In the genomic region with DNA sequence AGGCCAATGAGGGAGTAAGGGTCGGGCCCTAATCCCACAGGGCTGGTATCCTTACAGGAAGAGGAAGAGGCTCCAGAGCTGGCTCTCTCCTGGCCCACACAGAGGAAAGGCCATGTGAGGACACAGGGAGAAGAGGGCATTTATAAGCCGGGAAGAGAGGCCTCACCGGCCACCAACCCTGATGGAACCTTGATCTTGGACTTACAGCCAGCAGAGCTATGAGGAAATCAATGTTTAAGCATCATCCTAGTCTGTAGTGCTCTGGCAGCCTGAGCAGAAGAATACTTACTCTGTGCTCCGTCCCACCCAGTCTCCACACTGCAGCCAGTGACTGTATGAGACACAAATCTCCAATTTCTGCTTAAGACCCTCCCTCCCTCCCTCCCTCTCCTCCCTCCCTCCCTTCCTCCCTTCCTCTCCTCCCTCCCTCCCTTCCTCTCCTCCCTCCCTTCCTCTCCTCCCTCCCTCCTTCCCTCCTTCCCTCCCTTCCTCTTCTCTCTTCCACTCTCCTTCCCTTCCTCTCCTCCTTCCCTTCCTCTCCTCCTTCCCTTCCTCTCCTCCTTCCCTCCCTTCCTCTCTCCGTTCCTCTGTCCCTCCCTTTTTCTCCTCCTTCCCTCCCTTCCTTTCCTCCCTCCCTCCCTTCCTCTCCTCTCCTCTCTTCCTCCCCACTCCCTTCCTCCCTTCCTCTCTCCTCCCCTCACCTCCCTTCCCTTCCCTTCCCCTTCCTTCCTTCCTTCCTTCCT, we compare ENCODE assay signal across 1 cellular context.
TF ChIP-seq lines count a peak whose summit lies in the region.

No MANE protein-coding gene starts in this region.

TF ChIP-seq in SK-N-SH treated with all-trans-retinoic acid at 6 μM for 48 hours, 23 proteins besides CTCF, POLR2A, EP300 and RAD21 (continued from another document):
- TF ChIP-seq, protein P1, sequence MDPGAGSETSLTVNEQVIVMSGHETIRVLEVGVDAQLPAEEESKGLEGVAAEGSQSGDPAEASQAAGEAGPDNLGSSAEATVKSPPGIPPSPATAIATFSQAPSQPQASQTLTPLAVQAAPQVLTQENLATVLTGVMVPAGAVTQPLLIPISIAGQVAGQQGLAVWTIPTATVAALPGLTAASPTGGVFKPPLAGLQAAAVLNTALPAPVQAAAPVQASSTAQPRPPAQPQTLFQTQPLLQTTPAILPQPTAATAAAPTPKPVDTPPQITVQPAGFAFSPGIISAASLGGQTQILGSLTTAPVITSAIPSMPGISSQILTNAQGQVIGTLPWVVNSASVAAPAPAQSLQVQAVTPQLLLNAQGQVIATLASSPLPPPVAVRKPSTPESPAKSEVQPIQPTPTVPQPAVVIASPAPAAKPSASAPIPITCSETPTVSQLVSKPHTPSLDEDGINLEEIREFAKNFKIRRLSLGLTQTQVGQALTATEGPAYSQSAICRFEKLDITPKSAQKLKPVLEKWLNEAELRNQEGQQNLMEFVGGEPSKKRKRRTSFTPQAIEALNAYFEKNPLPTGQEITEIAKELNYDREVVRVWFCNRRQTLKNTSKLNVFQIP (CRISPR knock-in tag; IDR thresholded peaks at IDR 0.05; ENCODE audit: borderline replicate concordance, low read depth), result no peak
- TF ChIP-seq ZNF70 (CRISPR knock-in tag; IDR thresholded peaks at IDR 0.05), result no peak
- no peak for TF ChIP-seq CSDC2 (CRISPR knock-in tag; IDR thresholded peaks at IDR 0.05)
- TF ChIP-seq ZC3H10 (CRISPR knock-in tag; IDR thresholded peaks at IDR 0.05), result no peak
- TF ChIP-seq, protein P2, sequence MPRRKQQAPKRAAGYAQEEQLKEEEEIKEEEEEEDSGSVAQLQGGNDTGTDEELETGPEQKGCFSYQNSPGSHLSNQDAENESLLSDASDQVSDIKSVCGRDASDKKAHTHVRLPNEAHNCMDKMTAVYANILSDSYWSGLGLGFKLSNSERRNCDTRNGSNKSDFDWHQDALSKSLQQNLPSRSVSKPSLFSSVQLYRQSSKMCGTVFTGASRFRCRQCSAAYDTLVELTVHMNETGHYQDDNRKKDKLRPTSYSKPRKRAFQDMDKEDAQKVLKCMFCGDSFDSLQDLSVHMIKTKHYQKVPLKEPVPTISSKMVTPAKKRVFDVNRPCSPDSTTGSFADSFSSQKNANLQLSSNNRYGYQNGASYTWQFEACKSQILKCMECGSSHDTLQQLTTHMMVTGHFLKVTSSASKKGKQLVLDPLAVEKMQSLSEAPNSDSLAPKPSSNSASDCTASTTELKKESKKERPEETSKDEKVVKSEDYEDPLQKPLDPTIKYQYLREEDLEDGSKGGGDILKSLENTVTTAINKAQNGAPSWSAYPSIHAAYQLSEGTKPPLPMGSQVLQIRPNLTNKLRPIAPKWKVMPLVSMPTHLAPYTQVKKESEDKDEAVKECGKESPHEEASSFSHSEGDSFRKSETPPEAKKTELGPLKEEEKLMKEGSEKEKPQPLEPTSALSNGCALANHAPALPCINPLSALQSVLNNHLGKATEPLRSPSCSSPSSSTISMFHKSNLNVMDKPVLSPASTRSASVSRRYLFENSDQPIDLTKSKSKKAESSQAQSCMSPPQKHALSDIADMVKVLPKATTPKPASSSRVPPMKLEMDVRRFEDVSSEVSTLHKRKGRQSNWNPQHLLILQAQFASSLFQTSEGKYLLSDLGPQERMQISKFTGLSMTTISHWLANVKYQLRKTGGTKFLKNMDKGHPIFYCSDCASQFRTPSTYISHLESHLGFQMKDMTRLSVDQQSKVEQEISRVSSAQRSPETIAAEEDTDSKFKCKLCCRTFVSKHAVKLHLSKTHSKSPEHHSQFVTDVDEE (CRISPR knock-in tag; IDR thresholded peaks at IDR 0.05), result no peak
- no peak for TF ChIP-seq TOX (CRISPR knock-in tag; IDR thresholded peaks at IDR 0.05; ENCODE audit: borderline replicate concordance)
- no peak for TF ChIP-seq ARNTL (CRISPR knock-in tag; IDR thresholded peaks at IDR 0.05; ENCODE audit: borderline replicate concordance, low read depth)
- no peak for TF ChIP-seq ESRRG (CRISPR knock-in tag; IDR thresholded peaks at IDR 0.05)
TF ChIP-seq in SK-N-SH treated with all-trans-retinoic acid at 6 μM for 48 hours: peak in this region for 0.
